In the genomic region with DNA sequence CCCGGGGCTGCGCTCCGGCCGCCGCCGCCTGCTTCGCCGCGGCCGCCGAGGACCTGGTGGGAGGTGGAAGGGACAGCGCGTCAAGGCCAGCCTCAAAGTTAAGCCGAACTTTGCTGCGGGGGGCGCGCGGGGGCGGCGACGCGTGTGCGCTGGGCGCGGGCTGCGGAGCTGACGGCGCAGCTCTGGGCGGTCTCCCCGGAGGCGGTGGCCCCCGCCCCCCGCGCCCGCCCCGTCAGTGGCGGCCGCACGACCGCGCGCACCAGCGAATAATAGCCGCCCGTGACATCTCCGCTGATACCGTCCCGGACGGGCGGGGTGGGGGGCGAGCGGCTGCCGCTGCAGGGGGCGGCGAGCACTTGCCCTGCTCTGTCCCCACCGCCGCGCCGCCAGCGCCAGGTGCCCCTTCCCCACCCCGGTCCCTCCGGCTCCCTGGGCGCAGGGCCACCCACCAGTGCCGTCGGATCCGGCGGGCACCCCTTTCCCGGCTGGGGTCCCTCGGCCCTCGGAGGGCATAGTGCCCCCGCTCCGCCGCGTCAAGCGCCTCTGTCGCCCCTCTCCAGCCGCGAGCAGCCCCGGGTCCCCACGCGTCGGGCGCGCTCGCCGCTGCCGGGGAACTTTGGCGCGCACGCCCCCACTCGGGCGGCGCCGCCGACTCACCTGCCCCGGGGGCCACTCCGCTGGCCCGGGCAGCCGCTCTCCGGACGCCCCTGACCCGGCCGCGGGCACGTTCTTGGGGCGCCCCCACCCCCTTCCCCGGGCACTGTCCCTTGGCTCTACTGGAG, we compare ENCODE assay signal across 1 cellular context.
TF ChIP-seq lines count a peak whose summit lies in the region.

No MANE protein-coding gene starts in this region.

TF ChIP-seq in HCT116, 20 proteins besides CTCF, POLR2A, EP300 and RAD21 (continued from another document):
- TF ChIP-seq, protein P1, sequence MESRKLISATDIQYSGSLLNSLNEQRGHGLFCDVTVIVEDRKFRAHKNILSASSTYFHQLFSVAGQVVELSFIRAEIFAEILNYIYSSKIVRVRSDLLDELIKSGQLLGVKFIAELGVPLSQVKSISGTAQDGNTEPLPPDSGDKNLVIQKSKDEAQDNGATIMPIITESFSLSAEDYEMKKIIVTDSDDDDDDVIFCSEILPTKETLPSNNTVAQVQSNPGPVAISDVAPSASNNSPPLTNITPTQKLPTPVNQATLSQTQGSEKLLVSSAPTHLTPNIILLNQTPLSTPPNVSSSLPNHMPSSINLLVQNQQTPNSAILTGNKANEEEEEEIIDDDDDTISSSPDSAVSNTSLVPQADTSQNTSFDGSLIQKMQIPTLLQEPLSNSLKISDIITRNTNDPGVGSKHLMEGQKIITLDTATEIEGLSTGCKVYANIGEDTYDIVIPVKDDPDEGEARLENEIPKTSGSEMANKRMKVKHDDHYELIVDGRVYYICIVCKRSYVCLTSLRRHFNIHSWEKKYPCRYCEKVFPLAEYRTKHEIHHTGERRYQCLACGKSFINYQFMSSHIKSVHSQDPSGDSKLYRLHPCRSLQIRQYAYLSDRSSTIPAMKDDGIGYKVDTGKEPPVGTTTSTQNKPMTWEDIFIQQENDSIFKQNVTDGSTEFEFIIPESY (IDR thresholded peaks at IDR 0.05; ENCODE audit: extremely low read depth, insufficient replicate concordance, low read length) = no peak
- TF ChIP-seq EZH2phosphoT487 (IDR thresholded peaks at IDR 0.05; ENCODE audit: borderline replicate concordance) (no peak), FOSL1 (IDR thresholded peaks at IDR 0.05; ENCODE audit: low read depth) (no peak), CEBPB (IDR thresholded peaks at IDR 0.05; ENCODE audit: low read depth) (no peak), POLR2AphosphoS5 (IDR thresholded peaks at IDR 0.05; ENCODE audit: low read depth, low read length) (no peak), EZH2 (IDR thresholded peaks at IDR 0.05) (no peak), YY1 (IDR thresholded peaks at IDR 0.05; ENCODE audit: extremely low read depth, insufficient replicate concordance, low read depth, low read length) (no peak), CBX3 (IDR thresholded peaks at IDR 0.05; ENCODE audit: low read depth) (no peak)
